11 cellular contexts compared by ENCODE assay signal in genomic region chr5:102536323-102536928, GRCh38. TPM values are rescaled to one million over a fixed set of nuclear protein-coding genes. Genes with fewer than 3 reads are reported as not detected.
DNase-seq lines count a peak whose midpoint lies in the region; ATAC-seq and TF ChIP-seq lines count a peak whose summit lies in the region.
"Had no signal": no experiment of that assay in that cellular context is flagged by ENCODE, and none has a peak within 500 bp of the region (broad histone marks: within the 10 kb centered on the region; RNA-seq: fewer than 3 reads in every experiment).

No MANE protein-coding gene starts in this region.

- DNase-seq in NCI-H1092 treated with DMSO at 0.1 percent for 48 hours (lab: John Stamatoyannopoulos, UW) (peak; percentile 2), NCI-H1092 (lab: John Stamatoyannopoulos, UW) (no peak), MV-4-11 (lab: John Stamatoyannopoulos, UW) (peak; percentile 27), astrocyte of the spinal cord (ENCODE audit: low read depth, low spot score) (peak; percentile 36), nephron progenitor cell (no peak), stomach (no peak)
- DNase-seq in CD8-positive, alpha-beta memory T cell = no peak

- TF ChIP-seq POLR2A in stomach (IDR thresholded peaks at IDR 0.05) = no peak

- no peaks in the 10 kb centered on the region for H3K4me1 ChIP-seq in CD8-positive, alpha-beta memory T cell (ENCODE audit: insufficient read depth, low read length)
- H3K4me1 ChIP-seq in stomach = no peaks in the 10 kb centered on the region

- H3K9me3 ChIP-seq in CD8-positive, alpha-beta memory T cell (ENCODE audit: low read length) = no peaks in the 10 kb centered on the region
- H3K9me3 ChIP-seq in stomach = no peaks in the 10 kb centered on the region

- in situ Hi-C loops in astrocyte of the spinal cord (cut with HindIII; ENCODE audit: low sequenced_read_pairs) = no loop called here

- POLR2A ChIA-PET in CD8-positive, alpha-beta memory T cell (lab: Charles Lee) = no interaction called here

- no peaks in the 10 kb centered on the region for H3K4me1 Mint-ChIP-seq in nephron progenitor cell
- H3K4me1 Mint-ChIP-seq in CD8-positive, alpha-beta memory T cell = no peaks in the 10 kb centered on the region
- H3K4me1 Mint-ChIP-seq: naive thymus-derived CD4-positive, alpha-beta T cell had no signal

- CTCF ChIA-PET in CD8-positive, alpha-beta memory T cell (lab: Charles Lee) = interaction anchor here (1.7 to 1.8 kb wide), 2 partner anchors 10 to 688 kb away, joined by 4 to 5 read pairs; no protein-coding TSS in a partner anchor

- no peak overlapping the region for H3K4me3 ChIP-seq in astrocyte of the spinal cord (ENCODE audit: low read depth, low read length)
- no peak overlapping the region for H3K4me3 ChIP-seq in CD8-positive, alpha-beta memory T cell (ENCODE audit: low read length)
- no peak overlapping the region for H3K4me3 ChIP-seq in stomach

- H3K9me3 Mint-ChIP-seq in nephron progenitor cell = peaks cover under 1% of the 10 kb centered on the region
- H3K9me3 Mint-ChIP-seq in CD8-positive, alpha-beta memory T cell = no peaks in the 10 kb centered on the region
- H3K9me3 Mint-ChIP-seq: naive thymus-derived CD4-positive, alpha-beta T cell had no signal

- TF ChIP-seq CTCF in astrocyte of the spinal cord (IDR thresholded peaks at IDR 0.05; ENCODE audit: low read depth, low read length) (peak; percentile 26), nephron progenitor cell (IDR thresholded peaks at IDR 0.05) (peak; percentile 29), stomach (IDR thresholded peaks at IDR 0.05) (no peak)

- TF ChIP-seq EP300 in stomach (IDR thresholded peaks at IDR 0.05) = no peak

- intact Hi-C loops in stomach (cut with DNase I; ENCODE audit: low total_unique reads) = no loop called here

- H3K36me3 ChIP-seq in CD8-positive, alpha-beta memory T cell (ENCODE audit: insufficient read depth, low read length) = no peaks in the 10 kb centered on the region
- no peaks in the 10 kb centered on the region for H3K36me3 ChIP-seq in stomach

- no peak overlapping the region for H3K4me3 Mint-ChIP-seq in nephron progenitor cell
- no peak overlapping the region for H3K4me3 Mint-ChIP-seq in CD8-positive, alpha-beta memory T cell
- H3K4me3 Mint-ChIP-seq: naive thymus-derived CD4-positive, alpha-beta T cell had no signal

- H3K27me3 Mint-ChIP-seq in nephron progenitor cell (ENCODE audit: low read depth, poor library complexity) = no peaks in the 10 kb centered on the region
- H3K27me3 Mint-ChIP-seq in CD8-positive, alpha-beta memory T cell = peaks cover 2 to 17% of the 10 kb centered on the region in 2 donors

- no peaks in the 10 kb centered on the region for H3K27me3 ChIP-seq in CD8-positive, alpha-beta memory T cell (ENCODE audit: insufficient read depth, low read length, poor library complexity, severe bottlenecking)
- no peaks in the 10 kb centered on the region for H3K27me3 ChIP-seq in stomach

- H3K36me3 Mint-ChIP-seq in nephron progenitor cell (ENCODE audit: low read depth) = no peaks in the 10 kb centered on the region
- H3K36me3 Mint-ChIP-seq in CD8-positive, alpha-beta memory T cell = no peaks in the 10 kb centered on the region
- H3K36me3 Mint-ChIP-seq: naive thymus-derived CD4-positive, alpha-beta T cell had no signal

- no peak overlapping the region for H3K27ac ChIP-seq in CD8-positive, alpha-beta memory T cell (ENCODE audit: low read depth, low read length)
- no peak overlapping the region for H3K27ac ChIP-seq in stomach

- no peak overlapping the region for H3K27ac Mint-ChIP-seq in nephron progenitor cell
- no peak overlapping the region for H3K27ac Mint-ChIP-seq in CD8-positive, alpha-beta memory T cell
- H3K27ac Mint-ChIP-seq: naive thymus-derived CD4-positive, alpha-beta T cell had no signal

- ATAC-seq in GM18519 (IDR thresholded peaks at IDR 0.05; ENCODE audit: low FRiP score, unreplicated experiment) = no peak
- ATAC-seq: naive thymus-derived CD4-positive, alpha-beta T cell; Right ventricle myocardium inferior had no signal

RNA-seq across cellular contexts. Expression of gene SLCO6A1, which starts 37.6 kb away (rescaled TPM):
- total RNA-seq in CD8-positive, alpha-beta memory T cell = not detected
- polyA plus RNA-seq in CD8-positive, alpha-beta memory T cell = not detected
- not detected for total RNA-seq in stomach
- polyA plus RNA-seq in stomach = not detected
- total RNA-seq: naive thymus-derived CD4-positive, alpha-beta T cell; Right ventricle myocardium inferior had no signal
- polyA plus RNA-seq: adipose tissue; naive thymus-derived CD4-positive, alpha-beta T cell had no signal

Comparison
In these comparisons a context has a peak if more than half of its experiments do, and no peak if none do; other contexts are left out.
1. DNase-seq: peak in NCI-H1092 treated with DMSO at 0.1 percent for 48 hours (single experiment), MV-4-11 (single experiment) and astrocyte of the spinal cord (single experiment); none in NCI-H1092 (single experiment), nephron progenitor cell (single experiment), CD8-positive, alpha-beta memory T cell (0 of 5) and stomach (single experiment).
2. CTCF ChIP-seq: peak in astrocyte of the spinal cord (single experiment) and nephron progenitor cell (single experiment); none in stomach (0 of 7).